1 cellular context compared by ENCODE assay signal in the genomic region with DNA sequence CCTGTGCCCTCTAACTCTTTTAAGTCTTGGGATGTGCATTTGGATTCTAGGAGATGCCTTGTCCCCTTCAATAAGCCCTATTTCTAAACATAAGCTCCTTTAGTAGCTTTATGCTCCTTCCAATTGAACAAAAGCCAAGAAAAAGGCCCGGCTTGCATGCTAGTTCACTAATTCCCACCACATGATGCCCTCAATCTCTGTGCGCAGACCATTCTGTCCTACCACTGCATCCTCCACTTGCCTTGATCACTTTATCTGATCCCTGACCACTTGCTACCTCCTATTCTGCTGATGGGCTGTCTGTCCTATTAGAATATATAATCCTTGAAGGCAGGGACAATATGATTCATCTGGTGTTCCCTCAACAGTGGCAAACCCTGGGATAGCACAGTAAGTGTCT.
TF ChIP-seq lines count a peak whose summit lies in the region.

No MANE protein-coding gene starts in this region.

TF ChIP-seq in GM23338, 12 proteins besides CTCF, POLR2A, EP300 and RAD21 (continued from another document):
- TF ChIP-seq, protein P1, sequence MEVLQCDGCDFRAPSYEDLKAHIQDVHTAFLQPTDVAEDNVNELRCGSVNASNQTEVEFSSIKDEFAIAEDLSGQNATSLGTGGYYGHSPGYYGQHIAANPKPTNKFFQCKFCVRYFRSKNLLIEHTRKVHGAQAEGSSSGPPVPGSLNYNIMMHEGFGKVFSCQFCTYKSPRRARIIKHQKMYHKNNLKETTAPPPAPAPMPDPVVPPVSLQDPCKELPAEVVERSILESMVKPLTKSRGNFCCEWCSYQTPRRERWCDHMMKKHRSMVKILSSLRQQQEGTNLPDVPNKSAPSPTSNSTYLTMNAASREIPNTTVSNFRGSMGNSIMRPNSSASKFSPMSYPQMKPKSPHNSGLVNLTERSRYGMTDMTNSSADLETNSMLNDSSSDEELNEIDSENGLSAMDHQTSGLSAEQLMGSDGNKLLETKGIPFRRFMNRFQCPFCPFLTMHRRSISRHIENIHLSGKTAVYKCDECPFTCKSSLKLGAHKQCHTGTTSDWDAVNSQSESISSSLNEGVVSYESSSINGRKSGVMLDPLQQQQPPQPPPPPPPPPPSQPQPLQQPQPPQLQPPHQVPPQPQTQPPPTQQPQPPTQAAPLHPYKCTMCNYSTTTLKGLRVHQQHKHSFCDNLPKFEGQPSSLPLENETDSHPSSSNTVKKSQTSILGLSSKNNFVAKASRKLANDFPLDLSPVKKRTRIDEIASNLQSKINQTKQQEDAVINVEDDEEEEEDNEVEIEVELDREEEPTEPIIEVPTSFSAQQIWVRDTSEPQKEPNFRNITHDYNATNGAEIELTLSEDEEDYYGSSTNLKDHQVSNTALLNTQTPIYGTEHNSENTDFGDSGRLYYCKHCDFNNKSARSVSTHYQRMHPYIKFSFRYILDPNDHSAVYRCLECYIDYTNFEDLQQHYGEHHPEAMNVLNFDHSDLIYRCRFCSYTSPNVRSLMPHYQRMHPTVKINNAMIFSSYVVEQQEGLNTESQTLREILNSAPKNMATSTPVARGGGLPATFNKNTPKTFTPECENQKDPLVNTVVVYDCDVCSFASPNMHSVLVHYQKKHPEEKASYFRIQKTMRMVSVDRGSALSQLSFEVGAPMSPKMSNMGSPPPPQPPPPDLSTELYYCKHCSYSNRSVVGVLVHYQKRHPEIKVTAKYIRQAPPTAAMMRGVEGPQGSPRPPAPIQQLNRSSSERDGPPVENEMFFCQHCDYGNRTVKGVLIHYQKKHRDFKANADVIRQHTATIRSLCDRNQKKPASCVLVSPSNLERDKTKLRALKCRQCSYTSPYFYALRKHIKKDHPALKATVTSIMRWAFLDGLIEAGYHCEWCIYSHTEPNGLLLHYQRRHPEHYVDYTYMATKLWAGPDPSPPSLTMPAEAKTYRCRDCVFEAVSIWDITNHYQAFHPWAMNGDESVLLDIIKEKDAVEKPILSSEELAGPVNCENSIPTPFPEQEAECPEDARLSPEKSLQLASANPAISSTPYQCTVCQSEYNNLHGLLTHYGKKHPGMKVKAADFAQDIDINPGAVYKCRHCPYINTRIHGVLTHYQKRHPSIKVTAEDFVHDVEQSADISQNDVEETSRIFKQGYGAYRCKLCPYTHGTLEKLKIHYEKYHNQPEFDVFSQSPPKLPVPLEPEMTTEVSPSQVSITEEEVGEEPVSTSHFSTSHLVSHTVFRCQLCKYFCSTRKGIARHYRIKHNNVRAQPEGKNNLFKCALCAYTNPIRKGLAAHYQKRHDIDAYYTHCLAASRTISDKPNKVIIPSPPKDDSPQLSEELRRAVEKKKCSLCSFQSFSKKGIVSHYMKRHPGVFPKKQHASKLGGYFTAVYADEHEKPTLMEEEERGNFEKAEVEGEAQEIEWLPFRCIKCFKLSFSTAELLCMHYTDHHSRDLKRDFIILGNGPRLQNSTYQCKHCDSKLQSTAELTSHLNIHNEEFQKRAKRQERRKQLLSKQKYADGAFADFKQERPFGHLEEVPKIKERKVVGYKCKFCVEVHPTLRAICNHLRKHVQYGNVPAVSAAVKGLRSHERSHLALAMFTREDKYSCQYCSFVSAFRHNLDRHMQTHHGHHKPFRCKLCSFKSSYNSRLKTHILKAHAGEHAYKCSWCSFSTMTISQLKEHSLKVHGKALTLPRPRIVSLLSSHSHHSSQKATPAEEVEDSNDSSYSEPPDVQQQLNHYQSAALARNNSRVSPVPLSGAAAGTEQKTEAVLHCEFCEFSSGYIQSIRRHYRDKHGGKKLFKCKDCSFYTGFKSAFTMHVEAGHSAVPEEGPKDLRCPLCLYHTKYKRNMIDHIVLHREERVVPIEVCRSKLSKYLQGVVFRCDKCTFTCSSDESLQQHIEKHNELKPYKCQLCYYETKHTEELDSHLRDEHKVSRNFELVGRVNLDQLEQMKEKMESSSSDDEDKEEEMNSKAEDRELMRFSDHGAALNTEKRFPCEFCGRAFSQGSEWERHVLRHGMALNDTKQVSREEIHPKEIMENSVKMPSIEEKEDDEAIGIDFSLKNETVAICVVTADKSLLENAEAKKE (CRISPR knock-in tag; IDR thresholded peaks at IDR 0.05) = no peak
- TF ChIP-seq, protein P2, sequence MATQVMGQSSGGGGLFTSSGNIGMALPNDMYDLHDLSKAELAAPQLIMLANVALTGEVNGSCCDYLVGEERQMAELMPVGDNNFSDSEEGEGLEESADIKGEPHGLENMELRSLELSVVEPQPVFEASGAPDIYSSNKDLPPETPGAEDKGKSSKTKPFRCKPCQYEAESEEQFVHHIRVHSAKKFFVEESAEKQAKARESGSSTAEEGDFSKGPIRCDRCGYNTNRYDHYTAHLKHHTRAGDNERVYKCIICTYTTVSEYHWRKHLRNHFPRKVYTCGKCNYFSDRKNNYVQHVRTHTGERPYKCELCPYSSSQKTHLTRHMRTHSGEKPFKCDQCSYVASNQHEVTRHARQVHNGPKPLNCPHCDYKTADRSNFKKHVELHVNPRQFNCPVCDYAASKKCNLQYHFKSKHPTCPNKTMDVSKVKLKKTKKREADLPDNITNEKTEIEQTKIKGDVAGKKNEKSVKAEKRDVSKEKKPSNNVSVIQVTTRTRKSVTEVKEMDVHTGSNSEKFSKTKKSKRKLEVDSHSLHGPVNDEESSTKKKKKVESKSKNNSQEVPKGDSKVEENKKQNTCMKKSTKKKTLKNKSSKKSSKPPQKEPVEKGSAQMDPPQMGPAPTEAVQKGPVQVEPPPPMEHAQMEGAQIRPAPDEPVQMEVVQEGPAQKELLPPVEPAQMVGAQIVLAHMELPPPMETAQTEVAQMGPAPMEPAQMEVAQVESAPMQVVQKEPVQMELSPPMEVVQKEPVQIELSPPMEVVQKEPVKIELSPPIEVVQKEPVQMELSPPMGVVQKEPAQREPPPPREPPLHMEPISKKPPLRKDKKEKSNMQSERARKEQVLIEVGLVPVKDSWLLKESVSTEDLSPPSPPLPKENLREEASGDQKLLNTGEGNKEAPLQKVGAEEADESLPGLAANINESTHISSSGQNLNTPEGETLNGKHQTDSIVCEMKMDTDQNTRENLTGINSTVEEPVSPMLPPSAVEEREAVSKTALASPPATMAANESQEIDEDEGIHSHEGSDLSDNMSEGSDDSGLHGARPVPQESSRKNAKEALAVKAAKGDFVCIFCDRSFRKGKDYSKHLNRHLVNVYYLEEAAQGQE (IDR thresholded peaks at IDR 0.05; ENCODE audit: unreplicated experiment) = no peak
- no peak for TF ChIP-seq JUNB (IDR thresholded peaks at IDR 0.05; ENCODE audit: unreplicated experiment)
- TF ChIP-seq POLR2AphosphoS5 (IDR thresholded peaks at IDR 0.05; ENCODE audit: low read depth) = no peak
- no peak for TF ChIP-seq NANOG (IDR thresholded peaks at IDR 0.05; ENCODE audit: borderline replicate concordance)
- TF ChIP-seq, protein P3, sequence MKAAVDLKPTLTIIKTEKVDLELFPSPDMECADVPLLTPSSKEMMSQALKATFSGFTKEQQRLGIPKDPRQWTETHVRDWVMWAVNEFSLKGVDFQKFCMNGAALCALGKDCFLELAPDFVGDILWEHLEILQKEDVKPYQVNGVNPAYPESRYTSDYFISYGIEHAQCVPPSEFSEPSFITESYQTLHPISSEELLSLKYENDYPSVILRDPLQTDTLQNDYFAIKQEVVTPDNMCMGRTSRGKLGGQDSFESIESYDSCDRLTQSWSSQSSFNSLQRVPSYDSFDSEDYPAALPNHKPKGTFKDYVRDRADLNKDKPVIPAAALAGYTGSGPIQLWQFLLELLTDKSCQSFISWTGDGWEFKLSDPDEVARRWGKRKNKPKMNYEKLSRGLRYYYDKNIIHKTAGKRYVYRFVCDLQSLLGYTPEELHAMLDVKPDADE (IDR thresholded peaks at IDR 0.05) = no peak
- TF ChIP-seq EZH2phosphoT487 (IDR thresholded peaks at IDR 0.05; ENCODE audit: unreplicated experiment) = no peak
